Comparison of ENCODE assay signal across 23 cellular contexts in genomic region chr17:45423936-45424335, GRCh38. TPM values are rescaled to one million over a fixed set of nuclear protein-coding genes. Genes with fewer than 3 reads are reported as not detected.
DNase-seq lines count a peak whose midpoint lies in the region; ATAC-seq, FAIRE-seq and TF ChIP-seq lines count a peak whose summit lies in the region.
"Had no signal": no experiment of that assay in that cellular context is flagged by ENCODE, and none has a peak within 500 bp of the region (broad histone marks: within the 10 kb centered on the region; RNA-seq: fewer than 3 reads in every experiment).

No MANE protein-coding gene starts in this region.

- H3K27ac ChIP-seq in HCT116 (ENCODE audit: low read depth, low read length) (peak overlapping the region; percentile 34; the same call in 1 of the 2 replicates), RWPE1 (peak overlapping the region; percentile 86), keratinocyte (ENCODE audit: control insufficient read depth, insufficient read depth, low read length) (no peak overlapping the region), small intestine (ENCODE audit: low read depth in 1 of 2, low read length in 1 of 2) (peak overlapping the region; percentile 93 to 96)
- H3K27ac ChIP-seq: sigmoid colon had no signal

- dilution Hi-C loops in keratinocyte (cut with MboI; ENCODE audit: extremely low pct_ligation_motif_present, low sequenced_read_pairs), result no loop called here

- H3K27me3 ChIP-seq in HCT116 (ENCODE audit: insufficient read depth, low read length) (no peaks in the 10 kb centered on the region), keratinocyte (ENCODE audit: control insufficient read depth, extremely low read depth, insufficient read depth, low read length) (no peaks in the 10 kb centered on the region), small intestine (ENCODE audit: control insufficient read depth in 2 of 2, insufficient read depth in 2 of 2, low read length in 2 of 2) (peaks cover 0 to 1% of the 10 kb centered on the region in 2 donors)

- H3K4me3 ChIP-seq in HCT116 (replicated peaks in 1 of 2; ENCODE audit: low read depth in 1 of 2, low read length in 2 of 2) (peak overlapping the region; percentile 64 to 77), keratinocyte (ENCODE audit: control insufficient read depth in 2 of 3, extremely low read depth in 1 of 3, insufficient read depth in 2 of 3, low read depth in 1 of 3, low read length in 3 of 3) (no peak overlapping the region), small intestine (ENCODE audit: low read depth in 1 of 2, low read length in 2 of 2) (peak overlapping the region in 1 of 2 donors; percentile 74)
- H3K4me3 ChIP-seq: sigmoid colon had no signal

- peaks cover 9% of the 10 kb centered on the region for H3K4me1 Mint-ChIP-seq in activated CD4-positive, alpha-beta memory T cell treated with anti-CD3 and anti-CD28 coated beads for 36 hours (ENCODE audit: low read depth)

- H3K9me3 Mint-ChIP-seq in activated CD4-positive, alpha-beta memory T cell treated with anti-CD3 and anti-CD28 coated beads for 36 hours, result no peaks in the 10 kb centered on the region
- H3K9me3 Mint-ChIP-seq: activated T-cell treated with anti-CD3 and anti-CD28 coated beads, Interleukin-2, amount 50 U/mL, for 4 hours; CD4-positive, alpha-beta memory T cell; HFFc6; IgD-negative memory B cell had no signal

- no peak overlapping the region for H3K27ac Mint-ChIP-seq in activated CD4-positive, alpha-beta memory T cell treated with anti-CD3 and anti-CD28 coated beads for 36 hours
- H3K27ac Mint-ChIP-seq: HFFc6 had no signal

- H3K36me3 Mint-ChIP-seq in activated CD4-positive, alpha-beta memory T cell treated with anti-CD3 and anti-CD28 coated beads for 36 hours, result no peaks in the 10 kb centered on the region
- H3K36me3 Mint-ChIP-seq: CD4-positive, alpha-beta memory T cell; IgD-negative memory B cell had no signal

- H2AFZ ChIP-seq in HCT116 (ENCODE audit: low read depth, low read length, poor library complexity, severe bottlenecking) (no peak overlapping the region), keratinocyte (ENCODE audit: control insufficient read depth, low read length) (no peak overlapping the region)

- no peak overlapping the region for H3K4me3 Mint-ChIP-seq in activated CD4-positive, alpha-beta memory T cell treated with anti-CD3 and anti-CD28 coated beads for 36 hours
- H3K4me3 Mint-ChIP-seq: activated T-cell treated with anti-CD3 and anti-CD28 coated beads, Interleukin-2, amount 50 U/mL, for 4 hours; CD4-positive, alpha-beta memory T cell; HFFc6; IgD-negative memory B cell; naive thymus-derived CD4-positive, alpha-beta T cell had no signal

- CTCF ChIA-PET in HCT116 (lab: Charles Lee) (interaction anchor here (2.3 to 4.4 kb wide), 2 partner anchors 29 to 216 kb away, joined by 9 to 58 read pairs; no protein-coding TSS in a partner anchor), RWPE1 (lab: Yijun Ruan, JAX) (interaction anchor here (0.9 kb wide), 1 partner anchor 29 kb away, joined by 5 read pairs; no protein-coding TSS in a partner anchor)
- CTCF ChIA-PET in activated CD4-positive, alpha-beta memory T cell treated with anti-CD3 and anti-CD28 coated beads for 36 hours (lab: Charles Lee), result interaction anchor here (1.3 kb wide), 1 partner anchor 147 kb away, joined by 3 read pairs; no protein-coding TSS in a partner anchor

- RAD21 ChIA-PET in HCT116 (lab: Charles Lee; ENCODE audit: low non-redundant PET in 1 of 2, low total read pairs in 2 of 2, uncharacterized antibody in 2 of 2, unreplicated experiment in 2 of 2), result no interaction called here

- H3K79me2 ChIP-seq in HCT116 (ENCODE audit: insufficient read depth, low read length) (peaks cover 51% of the 10 kb centered on the region), keratinocyte (ENCODE audit: control insufficient read depth, insufficient read depth, low read length) (peaks cover 21% of the 10 kb centered on the region)

- no peak for ATAC-seq in HCT116
- ATAC-seq in GM18873 (IDR thresholded peaks at IDR 0.05; ENCODE audit: low FRiP score, unreplicated experiment), result no peak
- no peak for ATAC-seq in left lobe of liver
- ATAC-seq: activated T-cell treated with anti-CD3 and anti-CD28 coated beads, Interleukin-2, amount 50 U/mL, for 4 hours; naive thymus-derived CD4-positive, alpha-beta T cell had no signal

- H3K9me1 ChIP-seq in keratinocyte (ENCODE audit: control insufficient read depth, extremely low read depth, insufficient read depth, low read length), result no peaks in the 10 kb centered on the region

- DNase-seq in HCT116 (ENCODE audit: low read depth, low spot score), result no peak
- no peak for DNase-seq in RWPE1 (ENCODE audit: low spot score)
- no peak for DNase-seq in keratinocyte (ENCODE audit: low read depth, low spot score)
- no peak for DNase-seq in small intestine
- DNase-seq in activated CD4-positive, alpha-beta memory T cell treated with anti-CD3 and anti-CD28 coated beads for 36 hours, result no peak
- no peak for DNase-seq in left lobe of liver (ENCODE audit: low spot score)
- no peak for DNase-seq in nucleus accumbens (lab: John Stamatoyannopoulos, UW)
- DNase-seq: activated T-cell treated with anti-CD3 and anti-CD28 coated beads, Interleukin-2, amount 50 U/mL, for 4 hours; CD4-positive, alpha-beta memory T cell; DMS153; HFFc6; mesendoderm; naive thymus-derived CD4-positive, alpha-beta T cell; NCI-H1417; NCI-H446; NCI-H82; SIG-M5; sigmoid colon; stomach; SW 1271 had no signal

- H3K9me3 ChIP-seq in HCT116 (ENCODE audit: control insufficient read depth in 1 of 2, insufficient read depth in 1 of 2, low read depth in 1 of 2, low read length in 2 of 2) (no peaks in the 10 kb centered on the region), keratinocyte (ENCODE audit: control insufficient read depth, low read depth, low read length) (no peaks in the 10 kb centered on the region), small intestine (ENCODE audit: control insufficient read depth, low read depth) (no peaks in the 10 kb centered on the region)
- H3K9me3 ChIP-seq: sigmoid colon, stomach, tibial nerve had no signal

- H3K4me1 ChIP-seq in HCT116 (ENCODE audit: control insufficient read depth in 1 of 2, insufficient read depth in 2 of 2, low read length in 2 of 2) (peaks cover 9 to 40% of the 10 kb centered on the region in 2 experiments; a peak in 3 of 4 replicates), keratinocyte (ENCODE audit: control insufficient read depth, extremely low read depth, insufficient read depth, low read length) (peaks cover 24% of the 10 kb centered on the region), small intestine (ENCODE audit: control insufficient read depth in 2 of 2, insufficient read depth in 1 of 2, low read depth in 1 of 2, low read length in 1 of 2) (peaks cover 3 to 5% of the 10 kb centered on the region in 2 donors)

- no peak for TF ChIP-seq POLR2A in HCT116 (IDR thresholded peaks at IDR 0.05; ENCODE audit: borderline replicate concordance, extremely low read depth, insufficient read depth, insufficient read length)

- no peak for TF ChIP-seq RAD21 in HCT116 (IDR thresholded peaks at IDR 0.05; ENCODE audit: low read depth)

- intact Hi-C loops in HCT116 (cut with micrococcal nuclease), result loop anchor here (2.0 kb wide), 1 partner anchor 205 kb away; no protein-coding TSS in a partner anchor
- intact Hi-C loops in activated CD4-positive, alpha-beta memory T cell treated with anti-CD3 and anti-CD28 coated beads for 36 hours (cut with micrococcal nuclease), result no loop called here

- WGBS in small intestine, 3 donors, result 13 to 59% (median 33%) methylated on average over 1 of the region's 1 CpG

- H3K4me2 ChIP-seq in HCT116 (ENCODE audit: low read length) (peak overlapping the region; percentile 95), keratinocyte (ENCODE audit: control insufficient read depth, extremely low read depth, insufficient read depth, low read depth, low read length) (peak overlapping the region; percentile 19)

- H4K20me1 ChIP-seq in HCT116 (ENCODE audit: insufficient read depth), result no peaks in the 10 kb centered on the region
- no peaks in the 10 kb centered on the region for H4K20me1 ChIP-seq in keratinocyte (ENCODE audit: control insufficient read depth, extremely low read depth, insufficient read depth, low read length)

- BruUV-seq in HCT116 (replicated peaks; lab: Mats Ljungman, UMichigan), result TSS peak; percentile 31

- H3K9me2 ChIP-seq in HCT116 (ENCODE audit: insufficient read depth), result no peaks in the 10 kb centered on the region

- POLR2A ChIA-PET in HCT116 (lab: Charles Lee), result no interaction called here
- POLR2A ChIA-PET in RWPE1 (lab: Yijun Ruan, JAX; ENCODE audit: low non-redundant PET), result interaction anchor here (0.5 kb wide), 1 partner anchor 11 kb away, joined by 4 read pairs; no protein-coding TSS in a partner anchor
- POLR2A ChIA-PET in activated CD4-positive, alpha-beta memory T cell treated with anti-CD3 and anti-CD28 coated beads for 36 hours (lab: Charles Lee), result no interaction called here

- TF ChIP-seq CTCF in HCT116 (IDR thresholded peaks at IDR 0.05 in 2 of 3, conservative IDR thresholded peaks at IDR 0.05 in 1 of 3; ENCODE audit: borderline replicate concordance in 1 of 3, insufficient read depth in 1 of 3, low read depth in 2 of 3, low read length in 2 of 3) (no peak), RWPE1 (conservative IDR thresholded peaks at IDR 0.05; ENCODE audit: low read depth) (no peak), keratinocyte (optimal IDR thresholded peaks at IDR 0.05 in 1 of 3, IDR thresholded peaks at IDR 0.05 in 1 of 3, conservative IDR thresholded peaks at IDR 0.05 in 1 of 3; ENCODE audit: extremely low read depth in 1 of 3, insufficient read depth in 2 of 3, low read length in 3 of 3) (no peak)

- no peaks in the 10 kb centered on the region for H3K27me3 Mint-ChIP-seq in activated CD4-positive, alpha-beta memory T cell treated with anti-CD3 and anti-CD28 coated beads for 36 hours
- H3K27me3 Mint-ChIP-seq: CD4-positive, alpha-beta memory T cell; IgD-negative memory B cell; naive thymus-derived CD4-positive, alpha-beta T cell had no signal

- H3K9ac ChIP-seq in HCT116 (ENCODE audit: low read length) (peak overlapping the region; percentile 90), keratinocyte (ENCODE audit: control insufficient read depth, extremely low read depth, insufficient read depth, low read length) (no peak overlapping the region)

- H3K36me3 ChIP-seq in HCT116 (ENCODE audit: control insufficient read depth in 1 of 2, insufficient read depth in 2 of 2, low read length in 2 of 2) (peaks cover 3% of the 10 kb centered on the region in 2 experiments; a peak in 2 of 4 replicates), keratinocyte (ENCODE audit: control insufficient read depth in 2 of 2, extremely low read depth in 1 of 2, insufficient read depth in 2 of 2, low read length in 2 of 2) (peaks cover 0 to 1% of the 10 kb centered on the region in 2 experiments), small intestine (ENCODE audit: control insufficient read depth in 2 of 2, insufficient read depth in 2 of 2, low read length in 2 of 2) (peaks cover 0 to 4% of the 10 kb centered on the region in 2 donors)
- H3K36me3 ChIP-seq: sigmoid colon, stomach, tibial nerve had no signal

- FAIRE-seq in keratinocyte (lab: Jason Lieb, UNC) (no peak), small intestine (lab: Jason Lieb, UNC) (no peak)

RNA-seq across cellular contexts. Expression of gene ARHGAP27, which starts 8.7 kb away (rescaled TPM):
- total RNA-seq in HCT116 (2021; ENCODE audit: unreplicated experiment), result 46.7 TPM
- polyA plus RNA-seq in HCT116 (2012), result 32.4 and 34.4 TPM in 2 replicates
- 13.2 to 37.4 TPM (median 14.4 TPM) in 3 replicates for polyA plus RNA-seq in keratinocyte
- polyA plus RNA-seq in keratinocyte (2011; ENCODE audit: low read depth), result 13.8 TPM
- 9.9 and 18.5 TPM in 2 replicates for polyA plus RNA-seq in keratinocyte (2011; cell fraction: cytosol; rRNA removed)
- 70.1 and 88.7 TPM in 2 replicates for polyA plus RNA-seq in keratinocyte (2011; cell fraction: nucleus; rRNA removed)
- polyA plus RNA-seq in keratinocyte (2012; ENCODE audit: low replicate concordance), result 16.6 and 34.7 TPM in 2 replicates
- polyA minus RNA-seq in keratinocyte, result 16.5 to 25.6 TPM (median 18.3 TPM) in 3 replicates
- 21.3 TPM for polyA minus RNA-seq in keratinocyte (2011; cell fraction: cytosol; rRNA and poly(A)+ RNA removed)
- 47.1 and 62.7 TPM in 2 replicates for polyA minus RNA-seq in keratinocyte (2011; cell fraction: nucleus; rRNA and poly(A)+ RNA removed)
- 100 to 1,000 TPM in 2 of 3 donors, 10 to 100 TPM in 1; 65.2 to 132 (median 106) TPM for polyA plus RNA-seq in small intestine
- 10 to 100 TPM; 41.7 to 44.3 TPM for total RNA-seq in activated CD4-positive, alpha-beta memory T cell treated with anti-CD3 and anti-CD28 coated beads for 36 hours
- 6.5 TPM for total RNA-seq in left lobe of liver

Comparison
In these comparisons a context has a peak if more than half of its experiments do, and no peak if none do; other contexts are left out.
1. H3K4me3 ChIP-seq: peak in HCT116 (2 of 2); none in keratinocyte (0 of 3).